20 cellular contexts compared by ENCODE assay signal in genomic region chr20:52830598-52830997, GRCh38.
"Had no signal": no experiment of that assay in that cellular context is flagged by ENCODE, and none has a peak within 500 bp of the region (broad histone marks: within the 10 kb centered on the region; RNA-seq: fewer than 3 reads in every experiment).

No MANE protein-coding gene starts in this region.

- ATAC-seq: foreskin keratinocyte; gastroesophageal sphincter; heart left ventricle; left cardiac atrium; left lung; mucosa of descending colon; natural killer cell treated with Interleukin-12 subunit alpha and Interleukin-12 subunit beta and Interleukin-15 and Interleukin-18, amount 100 ng/mL, for 72 hours; sciatic nerve; stimulated activated naive CD8-positive, alpha-beta T cell treated with anti-CD3 and anti-CD28 coated beads, Interleukin-15, amount 100 ng/mL, for 72 hours; upper lobe of right lung had no signal

- DNase-seq: effector memory CD4-positive, alpha-beta T cell; foreskin keratinocyte; heart left ventricle; left cardiac atrium; left lung; mesenchymal stem cell; mucosa of descending colon; naive B cell; stimulated activated CD4-positive, alpha-beta T cell treated with anti-CD3 and anti-CD28 coated beads, Interleukin-12 subunit alpha, Interleukin-12 subunit beta, amount 100 ng/mL, for 4 hours; stimulated activated CD4-positive, alpha-beta T cell treated with anti-CD3 and anti-CD28 coated beads, Interleukin-1b, Interleukin-23, amount 100 ng/mL, for 48 hours; stimulated activated CD4-positive, alpha-beta T cell treated with anti-CD3 and anti-CD28 coated beads, Interleukin-4, amount 100 ng/mL, for 1 hour; stimulated activated CD8-positive, alpha-beta memory T cell treated with anti-CD3 and anti-CD28 coated beads, Interleukin-4, amount 100 ng/mL, for 48 hours; stimulated activated naive CD4-positive, alpha-beta T cell; stimulated activated naive CD8-positive, alpha-beta T cell treated with anti-CD3 and anti-CD28 coated beads, Interleukin-15, amount 100 ng/mL, for 72 hours; transverse colon; upper lobe of right lung; uterus had no signal
